9 cellular contexts compared by ENCODE assay signal in genomic region chr20:33022733-33023438, GRCh38. TPM values are rescaled to one million over a fixed set of nuclear protein-coding genes. Genes with fewer than 3 reads are reported as not detected.
"Had no signal": no experiment of that assay in that cellular context is flagged by ENCODE, and none has a peak within 500 bp of the region (broad histone marks: within the 10 kb centered on the region; RNA-seq: fewer than 3 reads in every experiment).

No MANE protein-coding gene starts in this region.

- FAIRE-seq: HTR-8/SVneo, K562 had no signal

- H3K27ac ChIP-seq: HL-60 had no signal

- H3K4me3 ChIP-seq: K562 had no signal

- ATAC-seq: K562 had no signal

- DNase-seq: IMR-90, KBM-7, KG1 had no signal

RNA-seq across cellular contexts. Expression of gene BPIFB6, which starts 8.6 kb away (rescaled TPM):
- total RNA-seq: HT-29, HT1080, IMR-90, K562 had no signal
- polyA plus RNA-seq: IgD-negative memory B cell, IMR-90, K562 had no signal

RNA-seq across cellular contexts. Expression of gene BPIFB2, which starts 15.4 kb away (rescaled TPM):
- total RNA-seq: HT-29, HT1080, IMR-90, K562 had no signal
- polyA plus RNA-seq: IgD-negative memory B cell, IMR-90, K562 had no signal

RNA-seq across cellular contexts. Expression of gene SUN5, which starts 18.7 kb away (rescaled TPM):
- total RNA-seq: HT-29, HT1080, IMR-90, K562 had no signal
- polyA plus RNA-seq: IgD-negative memory B cell, IMR-90, K562 had no signal

RNA-seq across cellular contexts. Expression of gene BPIFB3, which starts 30.8 kb away (rescaled TPM):
- total RNA-seq: HT-29, HT1080, IMR-90, K562 had no signal
- polyA plus RNA-seq: IgD-negative memory B cell, IMR-90, K562 had no signal

RNA-seq across cellular contexts. Expression of gene BPIFB4, which starts 56.6 kb away (rescaled TPM):
- total RNA-seq: HT-29, HT1080, IMR-90, K562 had no signal
- polyA plus RNA-seq: IgD-negative memory B cell, IMR-90, K562 had no signal
